In the genomic region with DNA sequence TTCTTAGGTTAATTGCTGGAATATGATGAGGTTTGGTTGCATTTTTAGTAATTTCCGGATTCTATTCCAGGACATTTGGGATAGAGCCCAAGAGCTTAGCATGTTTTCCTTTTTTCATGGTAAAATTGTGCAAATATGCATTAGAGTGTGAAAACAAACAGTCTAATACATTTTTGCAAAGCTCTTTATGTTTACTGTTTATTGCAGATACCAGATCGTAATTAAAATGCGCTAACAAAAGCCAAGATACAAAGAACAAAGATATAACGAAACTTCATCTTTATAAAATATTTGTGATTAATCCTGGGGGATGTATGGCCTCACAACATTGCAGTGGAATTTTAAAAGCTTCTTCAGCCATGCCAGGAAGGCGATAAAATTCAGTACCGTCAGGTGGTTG, we compare ENCODE assay signal across 29 cellular contexts.
"Had no signal": no experiment of that assay in that cellular context is flagged by ENCODE, and none has a peak within 500 bp of the region (broad histone marks: within the 10 kb centered on the region; RNA-seq: fewer than 3 reads in every experiment).

No MANE protein-coding gene starts in this region.

- H3K36me3 Mint-ChIP-seq: activated naive CD4-positive, alpha-beta T cell treated with anti-CD3 and anti-CD28 coated beads, Interleukin-2, amount 50 U/mL, for 24 hours; activated naive CD8-positive, alpha-beta T cell treated with anti-CD3 and anti-CD28 coated beads for 36 hours; brain had no signal

- H3K4me3 ChIP-seq: ascending aorta, breast epithelium, cardiac muscle cell, esophagus squamous epithelium, gastroesophageal sphincter had no signal

- H3K4me1 ChIP-seq: ascending aorta, breast epithelium, esophagus squamous epithelium, gastroesophageal sphincter, heart right ventricle had no signal

- H3K27ac Mint-ChIP-seq: activated CD8-positive, alpha-beta T cell treated with anti-CD3 and anti-CD28 coated beads for 36 hours; activated naive CD4-positive, alpha-beta T cell treated with anti-CD3 and anti-CD28 coated beads for 36 hours; activated naive CD4-positive, alpha-beta T cell treated with anti-CD3 and anti-CD28 coated beads, Interleukin-2, amount 50 U/mL, for 24 hours; activated naive CD8-positive, alpha-beta T cell treated with anti-CD3 and anti-CD28 coated beads for 36 hours; activated naive CD8-positive, alpha-beta T cell treated with anti-CD3 and anti-CD28 coated beads, Interleukin-2, amount 50 U/mL, for 24 hours; activated T-helper 17 cell treated with anti-CD3 and anti-CD28 coated beads, Interleukin-2, amount 50 U/mL, for 72 hours; brain had no signal

- H3K36me3 ChIP-seq: ascending aorta, breast epithelium, cardiac muscle cell, esophagus squamous epithelium, gastroesophageal sphincter, heart right ventricle had no signal

- ATAC-seq: activated CD8-positive, alpha-beta T cell treated with anti-CD3 and anti-CD28 coated beads for 36 hours; activated naive CD8-positive, alpha-beta T cell treated with anti-CD3 and anti-CD28 coated beads, Interleukin-2, amount 50 U/mL, for 24 hours; activated T-cell treated with anti-CD3 and anti-CD28 coated beads, Interleukin-2, amount 50 U/mL, for 4 hours; activated T-helper 17 cell treated with anti-CD3 and anti-CD28 coated beads, Interleukin-2, amount 50 U/mL, for 72 hours; gastroesophageal sphincter; heart right ventricle had no signal

- H3K9me3 ChIP-seq: ascending aorta, breast epithelium, esophagus squamous epithelium, gastroesophageal sphincter, heart right ventricle had no signal

- DNase-seq: activated CD4-positive, alpha-beta T cell treated with anti-CD3 and anti-CD28 coated beads for 1 hour; activated CD4-positive, alpha-beta T cell treated with anti-CD3 and anti-CD28 coated beads for 4 hours; activated CD4-positive, alpha-beta T cell treated with anti-CD3 and anti-CD28 coated beads, Interleukin-2, amount 50 U/mL, for 1 hour; activated CD4-positive, alpha-beta T cell treated with anti-CD3 and anti-CD28 coated beads, Interleukin-2, amount 50 U/mL, for 48 hours; activated CD4-positive, CD25-positive, alpha-beta regulatory T cell; activated CD8-positive, alpha-beta memory T cell treated with anti-CD3 and anti-CD28 coated beads for 24 hours; activated CD8-positive, alpha-beta T cell treated with anti-CD3 and anti-CD28 coated beads for 36 hours; activated effector memory CD4-positive, alpha-beta T cell treated with Interleukin-2 at 50 U/mL for 16 hours; activated gamma-delta T cell treated with Interleukin-2 at 50 U/mL for 16 hours; activated naive CD4-positive, alpha-beta T cell treated with anti-CD3 and anti-CD28 coated beads for 36 hours; activated naive CD8-positive, alpha-beta T cell treated with anti-CD3 and anti-CD28 coated beads for 36 hours; activated naive CD8-positive, alpha-beta T cell treated with anti-CD3 and anti-CD28 coated beads, Interleukin-2, amount 50 U/mL, for 24 hours; activated T-cell treated with anti-CD3 and anti-CD28 coated beads, Interleukin-2, amount 50 U/mL, for 4 hours; cortex of kidney; dermis blood vessel endothelial cell; effector CD4-positive, alpha-beta T cell; esophagus squamous epithelium; foreskin melanocyte; heart right ventricle; T-helper 2 cell had no signal

- H3K27me3 Mint-ChIP-seq: brain had no signal

- H3K27ac ChIP-seq: ascending aorta, breast epithelium, cardiac muscle cell, epithelial cell of prostate, esophagus squamous epithelium, gastroesophageal sphincter, heart right ventricle had no signal

- H3K4me1 Mint-ChIP-seq: activated naive CD4-positive, alpha-beta T cell treated with anti-CD3 and anti-CD28 coated beads, Interleukin-2, amount 50 U/mL, for 24 hours; activated naive CD8-positive, alpha-beta T cell treated with anti-CD3 and anti-CD28 coated beads for 36 hours; activated naive CD8-positive, alpha-beta T cell treated with anti-CD3 and anti-CD28 coated beads, Interleukin-2, amount 50 U/mL, for 24 hours; activated T-helper 17 cell treated with anti-CD3 and anti-CD28 coated beads, Interleukin-2, amount 50 U/mL, for 72 hours; brain; central memory CD8-positive, alpha-beta T cell had no signal

- H3K9me3 Mint-ChIP-seq: activated CD8-positive, alpha-beta T cell treated with anti-CD3 and anti-CD28 coated beads for 36 hours; activated naive CD4-positive, alpha-beta T cell treated with anti-CD3 and anti-CD28 coated beads for 36 hours; activated naive CD4-positive, alpha-beta T cell treated with anti-CD3 and anti-CD28 coated beads, Interleukin-2, amount 50 U/mL, for 24 hours; activated naive CD8-positive, alpha-beta T cell treated with anti-CD3 and anti-CD28 coated beads for 36 hours; activated naive CD8-positive, alpha-beta T cell treated with anti-CD3 and anti-CD28 coated beads, Interleukin-2, amount 50 U/mL, for 24 hours; activated T-cell treated with anti-CD3 and anti-CD28 coated beads, Interleukin-2, amount 50 U/mL, for 4 hours; activated T-helper 17 cell treated with anti-CD3 and anti-CD28 coated beads, Interleukin-2, amount 50 U/mL, for 72 hours; brain; central memory CD8-positive, alpha-beta T cell had no signal

- H3K27me3 ChIP-seq: ascending aorta, breast epithelium, cardiac muscle cell, gastroesophageal sphincter had no signal

- H3K4me3 Mint-ChIP-seq: activated CD8-positive, alpha-beta T cell treated with anti-CD3 and anti-CD28 coated beads for 36 hours; activated naive CD4-positive, alpha-beta T cell treated with anti-CD3 and anti-CD28 coated beads for 36 hours; activated naive CD4-positive, alpha-beta T cell treated with anti-CD3 and anti-CD28 coated beads, Interleukin-2, amount 50 U/mL, for 24 hours; activated naive CD8-positive, alpha-beta T cell treated with anti-CD3 and anti-CD28 coated beads for 36 hours; activated naive CD8-positive, alpha-beta T cell treated with anti-CD3 and anti-CD28 coated beads, Interleukin-2, amount 50 U/mL, for 24 hours; activated T-cell treated with anti-CD3 and anti-CD28 coated beads, Interleukin-2, amount 50 U/mL, for 4 hours; activated T-helper 17 cell treated with anti-CD3 and anti-CD28 coated beads, Interleukin-2, amount 50 U/mL, for 72 hours; brain; central memory CD8-positive, alpha-beta T cell had no signal
